In genomic region chr11:386483-386882, GRCh38 we compare ENCODE assay signal across 22 cellular contexts. TPM values are rescaled to one million over a fixed set of nuclear protein-coding genes. Genes with fewer than 3 reads are reported as not detected.
DNase-seq lines count a peak whose midpoint lies in the region; ATAC-seq and TF ChIP-seq lines count a peak whose summit lies in the region.
"Had no signal": no experiment of that assay in that cellular context is flagged by ENCODE, and none has a peak within 500 bp of the region (broad histone marks: within the 10 kb centered on the region; RNA-seq: fewer than 3 reads in every experiment).

No MANE protein-coding gene starts in this region.

- no peak overlapping the region for H2BK5ac ChIP-seq in neuronal stem cell (ENCODE audit: low read length)

- H3K9ac ChIP-seq in neuronal stem cell (ENCODE audit: low read depth, low read length, poor library complexity) (no peak overlapping the region), mammary epithelial cell (ENCODE audit: insufficient read depth, low read length) (no peak overlapping the region)

- H3K4me2 ChIP-seq in neuronal stem cell (ENCODE audit: insufficient read depth, low read length, poor library complexity, severe bottlenecking) (no peak overlapping the region), mammary epithelial cell (ENCODE audit: insufficient read depth, low read depth, low read length) (no peak overlapping the region)
- H3K4me2 ChIP-seq: A549, GM23338 had no signal

- H3K27ac ChIP-seq in cingulate gyrus (ENCODE audit: low read depth, low read length) (peak overlapping the region; percentile 19), neuronal stem cell (replicated peaks; ENCODE audit: low read length) (no peak overlapping the region), mammary epithelial cell (ENCODE audit: insufficient read depth, low read depth, low read length) (no peak overlapping the region)
- H3K27ac ChIP-seq: A549 had no signal

- no peaks in the 10 kb centered on the region for H3K79me1 ChIP-seq in neuronal stem cell (ENCODE audit: low read depth, low read length)

- peak overlapping the region; percentile 89 for H4K91ac ChIP-seq in neuronal stem cell (ENCODE audit: low read depth, low read length, poor library complexity)

- BruUV-seq in mammary epithelial cell (replicated peaks; lab: Mats Ljungman, UMichigan), result no TSS peak

- H3K27me3 ChIP-seq in neuronal stem cell (ENCODE audit: control insufficient read depth in 3 of 3, insufficient read depth in 3 of 3, low read depth in 1 of 3, low read length in 3 of 3), result peaks cover 0 to 10% (median 0%) of the 10 kb centered on the region in 3 experiments
- no peaks in the 10 kb centered on the region for H3K27me3 ChIP-seq in mammary epithelial cell (ENCODE audit: insufficient read depth, low read length)
- H3K27me3 ChIP-seq in HAP-1 (ENCODE audit: low read depth), result no peaks in the 10 kb centered on the region
- H3K27me3 ChIP-seq: BE2C had no signal

- DNase-seq in Right ventricle myocardium inferior (ENCODE audit: missing footprints), result peak; percentile 8
- no peak for DNase-seq in left cardiac atrium
- DNase-seq in neuronal stem cell (ENCODE audit: low spot score), result no peak
- no peak for DNase-seq in mammary epithelial cell
- no peak for DNase-seq in HAP-1 (ENCODE audit: low spot score in 2 of 2)
- DNase-seq: 8988T, ACHN, AML-193, BE2C, C1 segment of cervical spinal cord, Calu3, COR-L47, DMS79, EL, GDM1, H9 had no signal

- no CpG with 5 or more reads among the region's 6 CpGs for WGBS in neuronal stem cell (ENCODE audit: extremely low coverage in 2 of 2, insufficient read length in 2 of 2, insufficient replicate concordance in 1 of 2), 2 donors
- WGBS in mammary epithelial cell (ENCODE audit: low coverage, missing lambda C conversion rate), result 100% methylated on average over 1 of the region's 6 CpGs

- no peak overlapping the region for H3K18ac ChIP-seq in neuronal stem cell (ENCODE audit: low read length)

- no peak overlapping the region for H3K23ac ChIP-seq in neuronal stem cell (ENCODE audit: low read depth, low read length, poor library complexity)

- no peak overlapping the region for H2BK120ac ChIP-seq in neuronal stem cell (ENCODE audit: low read depth, low read length)

- peaks cover 2% of the 10 kb centered on the region for H4K20me1 ChIP-seq in mammary epithelial cell (ENCODE audit: insufficient read depth, low read length)

- H4K8ac ChIP-seq in neuronal stem cell (ENCODE audit: low read depth, low read length), result no peak overlapping the region

- no peak overlapping the region for H2AK5ac ChIP-seq in neuronal stem cell (ENCODE audit: low read depth, low read length)

- CTCF ChIA-PET in mammary epithelial cell (lab: Charles Lee; ENCODE audit: low non-redundant PET), result no interaction called here

- ATAC-seq in Right ventricle myocardium inferior (no peak), left cardiac atrium (no peak)
- ATAC-seq: A549, GM12878, GM23338 had no signal

- H3K4me3 ChIP-seq in neuronal stem cell (ENCODE audit: low read length in 2 of 2) (no peak overlapping the region), mammary epithelial cell (replicated peaks in 1 of 3; ENCODE audit: insufficient read depth in 1 of 3, low read depth in 2 of 3, low read length in 3 of 3) (no peak overlapping the region), HAP-1 (no peak overlapping the region)
- H3K4me3 ChIP-seq: A549, GM12878, GM23338 had no signal

- dilution Hi-C loops in mammary epithelial cell (cut with HindIII; ENCODE audit: low sequenced_read_pairs), result loop anchor here (5.0 kb wide), 2 partner anchors 66 to 79 kb away; partner anchors contain the start of genes IFITM2 and PTDSS2

- no peak overlapping the region for H2BK15ac ChIP-seq in neuronal stem cell (ENCODE audit: low read length)

- no peak overlapping the region for H3K4ac ChIP-seq in neuronal stem cell (ENCODE audit: low read length)

- H3K4me1 ChIP-seq in neuronal stem cell (ENCODE audit: control insufficient read depth in 2 of 2, insufficient read depth in 1 of 2, low read depth in 1 of 2, low read length in 2 of 2) (no peaks in the 10 kb centered on the region), mammary epithelial cell (ENCODE audit: insufficient read depth, low read length) (peaks cover 7% of the 10 kb centered on the region), HAP-1 (no peaks in the 10 kb centered on the region)
- H3K4me1 ChIP-seq: A549, BE2C had no signal

- no peak overlapping the region for H2BK12ac ChIP-seq in neuronal stem cell (ENCODE audit: low read length)

- H2AFZ ChIP-seq in neuronal stem cell (ENCODE audit: low read length) (no peak overlapping the region), mammary epithelial cell (ENCODE audit: low read depth, low read length) (no peak overlapping the region)
- H2AFZ ChIP-seq: GM23338 had no signal

- in situ Hi-C loops in mammary epithelial cell (cut with MboI; ENCODE audit: low sequenced_read_pairs in 2 of 2), result no loop called here
- in situ Hi-C loops in HAP-1 (cut with MboI; ENCODE audit: low sequenced_read_pairs), result no loop called here

- TF ChIP-seq CTCF in mammary epithelial cell (conservative IDR thresholded peaks at IDR 0.05 in 1 of 2, IDR thresholded peaks at IDR 0.05 in 1 of 2; ENCODE audit: extremely low read depth in 1 of 2, insufficient read depth in 1 of 2, low read depth in 1 of 2, low read length in 2 of 2), result no peak

- no peak overlapping the region for H3K14ac ChIP-seq in neuronal stem cell (ENCODE audit: low read length)

- peaks cover 6 to 16% of the 10 kb centered on the region in 2 donors for H3K36me3 ChIP-seq in neuronal stem cell (replicated peaks in 1 of 2; ENCODE audit: control insufficient read depth in 2 of 2, insufficient read depth in 2 of 2, low read length in 2 of 2)
- H3K36me3 ChIP-seq in mammary epithelial cell (ENCODE audit: insufficient read depth, low read length), result no peaks in the 10 kb centered on the region
- no peaks in the 10 kb centered on the region for H3K36me3 ChIP-seq in HAP-1 (replicated peaks)
- H3K36me3 ChIP-seq: BE2C had no signal

- intact Hi-C loops in Right ventricle myocardium inferior (cut with DNase I) (no loop called here), left cardiac atrium (cut with DNase I) (no loop called here), mammary epithelial cell (cut with micrococcal nuclease) (no loop called here)

- H3K9me3 ChIP-seq in neuronal stem cell (replicated peaks in 1 of 2; ENCODE audit: control insufficient read depth in 2 of 2, insufficient read depth in 1 of 2, low read depth in 1 of 2, low read length in 2 of 2), result peaks cover 12 to 18% of the 10 kb centered on the region in 2 donors
- H3K9me3 ChIP-seq in mammary epithelial cell (replicated peaks; ENCODE audit: insufficient read depth, low read length), result no peaks in the 10 kb centered on the region
- no peaks in the 10 kb centered on the region for H3K9me3 ChIP-seq in HAP-1
- H3K9me3 ChIP-seq: A549, BE2C had no signal

- H3K79me2 ChIP-seq in mammary epithelial cell (ENCODE audit: insufficient read depth, low read length), result peaks cover 11% of the 10 kb centered on the region

RNA-seq across cellular contexts. Expression of gene PKP3, which starts 7.5 kb away (rescaled TPM):
- total RNA-seq in Right ventricle myocardium inferior (0.32 TPM), left cardiac atrium (under 1 TPM; 0.52 to 0.68 TPM), mammary epithelial cell (100 to 1,000 TPM; 248 to 274 TPM)
- 0.40 TPM for polyA plus RNA-seq in neuronal stem cell (2013, experiment 1 of 2)
- polyA plus RNA-seq in neuronal stem cell (2013, experiment 2 of 2), result 0.40 TPM
- 149 TPM for polyA plus RNA-seq in mammary epithelial cell
- 62.8 TPM for polyA minus RNA-seq in mammary epithelial cell
- total RNA-seq: CD4-positive, alpha-beta memory T cell had no signal

RNA-seq across cellular contexts. Expression of gene B4GALNT4, which starts 17.2 kb away (rescaled TPM):
- total RNA-seq in Right ventricle myocardium inferior (0.54 TPM), left cardiac atrium (1 to 10 TPM; 2.1 to 2.4 TPM), mammary epithelial cell (10 to 100 TPM in 1 of 2 donors, 1 to 10 TPM in 1; 1.5 to 16.2 TPM)
- 87.0 TPM for polyA plus RNA-seq in neuronal stem cell (2013, experiment 1 of 2)
- polyA plus RNA-seq in neuronal stem cell (2013, experiment 2 of 2), result 87.3 TPM
- 7.6 TPM for polyA plus RNA-seq in mammary epithelial cell
- polyA minus RNA-seq in mammary epithelial cell, result 5.0 TPM
- polyA plus RNA-seq: CD4-positive, alpha-beta memory T cell had no signal

RNA-seq across cellular contexts. Expression of gene SIGIRR, which starts 28.3 kb away (rescaled TPM):
- total RNA-seq in Right ventricle myocardium inferior, result 50.0 TPM
- total RNA-seq in left cardiac atrium, result 10 to 100 TPM; 35.4 to 36.7 TPM
- 15.1 TPM for polyA plus RNA-seq in neuronal stem cell (2013, experiment 1 of 2)
- polyA plus RNA-seq in neuronal stem cell (2013, experiment 2 of 2), result 13.4 TPM
- 1 to 10 TPM; 1.8 to 5.4 TPM for total RNA-seq in mammary epithelial cell
- 1.6 TPM for polyA plus RNA-seq in mammary epithelial cell
- not detected for polyA minus RNA-seq in mammary epithelial cell

RNA-seq across cellular contexts. Expression of gene ANO9, which starts 55.3 kb away (rescaled TPM):
- total RNA-seq in Right ventricle myocardium inferior (0.41 TPM), left cardiac atrium (1 to 10 TPM in 1 of 2 donors, under 1 TPM in 1; 0.55 to 1.6 TPM), mammary epithelial cell (10 to 100 TPM; 11.3 to 31.2 TPM)
- 2.8 TPM for polyA plus RNA-seq in neuronal stem cell (2013, experiment 1 of 2)
- 1.9 TPM for polyA plus RNA-seq in neuronal stem cell (2013, experiment 2 of 2)
- polyA plus RNA-seq in mammary epithelial cell, result 16.6 TPM
- 12.6 TPM for polyA minus RNA-seq in mammary epithelial cell
- total RNA-seq: H4 had no signal

Comparison
In these comparisons a context has a peak if more than half of its experiments do, and no peak if none do; other contexts are left out.
1. RNA of gene PKP3, which starts 7.5 kb away (total RNA-seq): 248 to 274 TPM in mammary epithelial cell; 0.52 to 0.68 TPM in left cardiac atrium and 0.32 TPM in Right ventricle myocardium inferior (single experiment); every median in the first group is over 100 times any median in the second.